Comparison of ENCODE assay signal across 8 cellular contexts in genomic region chr17:48241131-48241591, GRCh38.
DNase-seq lines count a peak whose midpoint lies in the region; ATAC-seq, FAIRE-seq and TF ChIP-seq lines count a peak whose summit lies in the region.

No MANE protein-coding gene starts in this region.

- peaks cover 61% of the 10 kb centered on the region for H3K4me1 Mint-ChIP-seq in stimulated activated naive CD8-positive, alpha-beta T cell treated with anti-CD3 and anti-CD28 coated beads, Interleukin-15, amount 100 ng/mL, for 72 hours

- TF ChIP-seq CTCF in D721Med (IDR thresholded peaks at IDR 0.05; ENCODE audit: insufficient read depth, missing control alignments), result no peak

- H3K4me3 Mint-ChIP-seq in stimulated activated naive CD8-positive, alpha-beta T cell treated with anti-CD3 and anti-CD28 coated beads, Interleukin-15, amount 100 ng/mL, for 72 hours, result peak overlapping the region in 1 of 2 donors; percentile 18

- intact Hi-C loops in Right ventricle myocardium superior (cut with DNase I), result no loop called here

- peak overlapping the region in 1 of 2 donors; percentile 79 for H3K27ac Mint-ChIP-seq in stimulated activated naive CD8-positive, alpha-beta T cell treated with anti-CD3 and anti-CD28 coated beads, Interleukin-15, amount 100 ng/mL, for 72 hours

- ATAC-seq in GM19455 (IDR thresholded peaks at IDR 0.05; ENCODE audit: unreplicated experiment) (peak; percentile 80), HG03442 (IDR thresholded peaks at IDR 0.05; ENCODE audit: unreplicated experiment) (peak; percentile 82), Right ventricle myocardium superior (ENCODE audit: poor library complexity) (peak; percentile 84)
- peak; percentile 87 for ATAC-seq in stimulated activated naive CD8-positive, alpha-beta T cell treated with anti-CD3 and anti-CD28 coated beads, Interleukin-15, amount 100 ng/mL, for 72 hours

- DNase-seq in GF-D8 (lab: John Stamatoyannopoulos, UW), result peak; percentile 54
- peak; percentile 56 for DNase-seq in Right ventricle myocardium superior
- DNase-seq in stimulated activated naive CD8-positive, alpha-beta T cell treated with anti-CD3 and anti-CD28 coated beads, Interleukin-15, amount 100 ng/mL, for 72 hours, result peak; percentile 18 to 24
- DNase-seq in D721Med (ENCODE audit: insufficient read length, low spot score), result no peak
- DNase-seq in NCI-H82 (lab: John Stamatoyannopoulos, UW), result no peak

- H3K9me3 Mint-ChIP-seq in stimulated activated naive CD8-positive, alpha-beta T cell treated with anti-CD3 and anti-CD28 coated beads, Interleukin-15, amount 100 ng/mL, for 72 hours, result no peaks in the 10 kb centered on the region

- FAIRE-seq in TTC549 (lab: Jason Lieb, UNC) (peak; percentile 22), D721Med (lab: Jason Lieb, UNC) (no peak)

- no peaks in the 10 kb centered on the region for H3K27me3 Mint-ChIP-seq in stimulated activated naive CD8-positive, alpha-beta T cell treated with anti-CD3 and anti-CD28 coated beads, Interleukin-15, amount 100 ng/mL, for 72 hours

Comparison
In these comparisons a context has a peak if more than half of its experiments do, and no peak if none do; other contexts are left out.
1. DNase-seq: peak in GF-D8 (single experiment), Right ventricle myocardium superior (single experiment) and stimulated activated naive CD8-positive, alpha-beta T cell treated with anti-CD3 and anti-CD28 coated beads, Interleukin-15, amount 100 ng/mL, for 72 hours (2 of 2); none in D721Med (single experiment) and NCI-H82 (single experiment).
2. Peak in every context shown above with its lines, with median percentiles within 50 percentile points of each other: ATAC-seq.